Comparison of ENCODE assay signal across 1 cellular context in the genomic region with DNA sequence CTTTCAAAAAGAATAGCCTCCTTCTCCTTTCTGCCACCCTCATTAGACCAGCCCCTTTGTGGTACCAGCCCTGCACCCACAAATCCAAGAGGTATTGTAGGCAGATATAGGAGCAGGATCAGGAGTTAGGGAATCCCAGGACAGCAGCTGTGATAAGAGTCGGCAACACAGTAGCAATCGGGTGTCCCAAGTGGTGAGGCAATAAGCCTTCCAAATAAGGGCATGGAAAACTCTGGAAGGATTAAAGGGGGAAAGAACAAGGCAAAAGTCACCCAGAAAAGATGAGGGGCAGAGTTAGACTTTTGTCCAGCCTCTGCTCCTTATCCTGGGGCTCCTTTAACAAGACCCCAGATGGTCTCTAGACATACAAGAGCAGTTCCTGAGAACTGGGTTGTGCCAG.
TF ChIP-seq lines count a peak whose summit lies in the region.

No MANE protein-coding gene starts in this region.

TF ChIP-seq in HepG2, 621 proteins besides CTCF, POLR2A, EP300 and RAD21:
- peak; percentile 65; the same call in 1 of the 2 replicates for TF ChIP-seq ZNF7 (CRISPR knock-in tag; IDR thresholded peaks at IDR 0.05)
- TF ChIP-seq, protein P1, sequence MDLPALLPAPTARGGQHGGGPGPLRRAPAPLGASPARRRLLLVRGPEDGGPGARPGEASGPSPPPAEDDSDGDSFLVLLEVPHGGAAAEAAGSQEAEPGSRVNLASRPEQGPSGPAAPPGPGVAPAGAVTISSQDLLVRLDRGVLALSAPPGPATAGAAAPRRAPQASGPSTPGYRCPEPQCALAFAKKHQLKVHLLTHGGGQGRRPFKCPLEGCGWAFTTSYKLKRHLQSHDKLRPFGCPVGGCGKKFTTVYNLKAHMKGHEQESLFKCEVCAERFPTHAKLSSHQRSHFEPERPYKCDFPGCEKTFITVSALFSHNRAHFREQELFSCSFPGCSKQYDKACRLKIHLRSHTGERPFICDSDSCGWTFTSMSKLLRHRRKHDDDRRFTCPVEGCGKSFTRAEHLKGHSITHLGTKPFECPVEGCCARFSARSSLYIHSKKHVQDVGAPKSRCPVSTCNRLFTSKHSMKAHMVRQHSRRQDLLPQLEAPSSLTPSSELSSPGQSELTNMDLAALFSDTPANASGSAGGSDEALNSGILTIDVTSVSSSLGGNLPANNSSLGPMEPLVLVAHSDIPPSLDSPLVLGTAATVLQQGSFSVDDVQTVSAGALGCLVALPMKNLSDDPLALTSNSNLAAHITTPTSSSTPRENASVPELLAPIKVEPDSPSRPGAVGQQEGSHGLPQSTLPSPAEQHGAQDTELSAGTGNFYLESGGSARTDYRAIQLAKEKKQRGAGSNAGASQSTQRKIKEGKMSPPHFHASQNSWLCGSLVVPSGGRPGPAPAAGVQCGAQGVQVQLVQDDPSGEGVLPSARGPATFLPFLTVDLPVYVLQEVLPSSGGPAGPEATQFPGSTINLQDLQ (CRISPR knock-in tag; IDR thresholded peaks at IDR 0.05): no peak
